ENCODE assay signal across 25 cellular contexts in genomic region chr2:109052922-109053321, GRCh38.
"Had no signal": no experiment of that assay in that cellular context is flagged by ENCODE, and none has a peak within 500 bp of the region (broad histone marks: within the 10 kb centered on the region; RNA-seq: fewer than 3 reads in every experiment).

No MANE protein-coding gene starts in this region.

- H3K27me3 ChIP-seq: esophagus squamous epithelium, testis, uterus had no signal

- ATAC-seq: activated CD8-positive, alpha-beta T cell treated with anti-CD3 and anti-CD28 coated beads, Interleukin-2, amount 10 ng/mL, durations not matched to agents 7 days and 5 days; effector memory CD8-positive, alpha-beta T cell; heart left ventricle; left cardiac atrium; sciatic nerve had no signal

- H3K9me3 ChIP-seq: esophagus squamous epithelium, heart left ventricle, testis, uterus had no signal

- H3K27ac ChIP-seq: dorsolateral prefrontal cortex, esophagus squamous epithelium, heart left ventricle, parathyroid adenoma, testis, uterus had no signal

- H3K36me3 Mint-ChIP-seq: brain, memory B cell had no signal

- DNase-seq: activated CD4-positive, alpha-beta T cell treated with anti-CD3 and anti-CD28 coated beads for 1 hour; activated CD4-positive, alpha-beta T cell treated with anti-CD3 and anti-CD28 coated beads, Interleukin-2, amount 50 U/mL, for 1 hour; activated CD8-positive, alpha-beta T cell treated with anti-CD3 and anti-CD28 coated beads, Interleukin-2, amount 10 ng/mL, durations not matched to agents 7 days and 5 days; activated gamma-delta T cell; activated naive CD4-positive, alpha-beta T cell treated with anti-CD3 and anti-CD28 coated beads, Interleukin-2, amount 50 U/mL, for 16 hours; aorta; dorsolateral prefrontal cortex; effector memory CD8-positive, alpha-beta T cell; esophagus squamous epithelium; heart left ventricle; islet precursor cell; left cardiac atrium; small intestine; stimulated activated CD4-positive, alpha-beta T cell treated with anti-CD3 and anti-CD28 coated beads, Interleukin-2, amount 100 ng/mL, for 48 hours; stimulated activated naive CD4-positive, alpha-beta T cell; testis; trophoblast cell; uterus had no signal

- H3K9me3 Mint-ChIP-seq: activated T-helper 1 cell treated with anti-CD3 and anti-CD28 coated beads, Interleukin-12 subunit alpha, Interleukin-12 subunit beta, Interleukin-2, Interleukin-4 antibody, amounts not matched to agents 30 ng/mL and 10 ng/mL and 1 ng/mL, durations not matched to agents 14 hours and 24 hours and 36 hours; central memory CD8-positive, alpha-beta T cell; effector memory CD8-positive, alpha-beta T cell; memory B cell; nephron had no signal

- H3K4me1 Mint-ChIP-seq: central memory CD8-positive, alpha-beta T cell; memory B cell had no signal

- H3K27ac Mint-ChIP-seq: activated CD8-positive, alpha-beta T cell treated with anti-CD3 and anti-CD28 coated beads, Interleukin-2, amount 10 ng/mL, durations not matched to agents 7 days and 5 days; activated T-helper 1 cell treated with anti-CD3 and anti-CD28 coated beads, Interleukin-12 subunit alpha, Interleukin-12 subunit beta, Interleukin-2, Interleukin-4 antibody, amounts not matched to agents 30 ng/mL and 10 ng/mL and 1 ng/mL, durations not matched to agents 14 hours and 24 hours and 36 hours; brain; effector memory CD8-positive, alpha-beta T cell; memory B cell; nephron had no signal

- H3K4me1 ChIP-seq: testis, uterus had no signal

- H3K4me3 ChIP-seq: dorsolateral prefrontal cortex, esophagus squamous epithelium, heart left ventricle, testis, uterus had no signal

- H3K36me3 ChIP-seq: esophagus squamous epithelium, heart left ventricle, uterus had no signal

- H3K4me3 Mint-ChIP-seq: activated CD8-positive, alpha-beta T cell treated with anti-CD3 and anti-CD28 coated beads, Interleukin-2, amount 10 ng/mL, durations not matched to agents 7 days and 5 days; activated T-helper 1 cell treated with anti-CD3 and anti-CD28 coated beads, Interleukin-12 subunit alpha, Interleukin-12 subunit beta, Interleukin-2, Interleukin-4 antibody, amounts not matched to agents 30 ng/mL and 10 ng/mL and 1 ng/mL, durations not matched to agents 14 hours and 24 hours and 36 hours; brain; central memory CD8-positive, alpha-beta T cell; effector memory CD8-positive, alpha-beta T cell; memory B cell; nephron had no signal
